Comparison of ENCODE assay signal across 2 cellular contexts in genomic region chr3:139353920-139354556, GRCh38.
TF ChIP-seq lines count a peak whose summit lies in the region.

No MANE protein-coding gene starts in this region.

TF ChIP-seq in endothelial cell of umbilical vein, 7 proteins besides CTCF, POLR2A, EP300 and RAD21:
- TF ChIP-seq GATA2 (IDR thresholded peaks at IDR 0.05; ENCODE audit: insufficient read depth, insufficient read length, low read depth, low read length) (no peak), FOS (IDR thresholded peaks at IDR 0.05; ENCODE audit: borderline replicate concordance, insufficient read depth, low read length) (no peak), MYC (IDR thresholded peaks at IDR 0.05; ENCODE audit: low read depth, low read length) (no peak), POLR2AphosphoS5 (IDR thresholded peaks at IDR 0.05; ENCODE audit: insufficient read depth, low read depth, low read length) (no peak), EZH2 (IDR thresholded peaks at IDR 0.05; ENCODE audit: borderline replicate concordance, low read depth, low read length, severe bottlenecking) (no peak), JUN (IDR thresholded peaks at IDR 0.05; ENCODE audit: borderline replicate concordance, insufficient read depth, insufficient read length, low read depth) (no peak), MAX (IDR thresholded peaks at IDR 0.05; ENCODE audit: insufficient read depth, insufficient read length) (no peak)

TF ChIP-seq in neural cell, 6 proteins besides CTCF, POLR2A, EP300 and RAD21:
- no peak for TF ChIP-seq EZH2 (IDR thresholded peaks at IDR 0.05; ENCODE audit: borderline replicate concordance, insufficient read depth, low read length, poor library complexity, severe bottlenecking)
- no peak for TF ChIP-seq POLR2AphosphoS5 (IDR thresholded peaks at IDR 0.05)
- no peak for TF ChIP-seq TAF1 (IDR thresholded peaks at IDR 0.05; ENCODE audit: low read depth)
- no peak for TF ChIP-seq REST (IDR thresholded peaks at IDR 0.05; ENCODE audit: borderline replicate concordance)
- TF ChIP-seq SMC3 (conservative IDR thresholded peaks at IDR 0.05; ENCODE audit: poor library complexity): peak; percentile 59
